Comparison of ENCODE assay signal across 22 cellular contexts in the genomic region with DNA sequence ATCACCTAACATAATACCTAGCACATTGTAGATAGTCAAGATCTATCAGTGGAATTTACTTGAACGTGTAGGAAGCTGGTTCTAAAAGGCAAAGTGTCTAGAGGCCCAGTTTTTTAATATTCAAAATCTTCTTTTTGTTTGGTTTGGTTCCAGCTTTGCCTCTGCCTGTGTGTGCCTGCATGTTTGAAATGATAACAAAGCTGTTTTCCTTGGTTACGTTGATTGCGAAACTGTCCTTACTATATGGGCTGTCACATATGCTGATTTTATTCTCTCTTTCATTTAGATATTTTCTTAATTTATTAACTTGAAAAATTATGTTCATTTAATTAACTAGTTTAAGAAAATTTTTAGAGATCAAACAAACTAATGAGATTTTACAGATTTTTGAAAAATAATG.
DNase-seq lines count a peak whose midpoint lies in the region; ATAC-seq, FAIRE-seq and TF ChIP-seq lines count a peak whose summit lies in the region.
"Had no signal": no experiment of that assay in that cellular context is flagged by ENCODE, and none has a peak within 500 bp of the region (broad histone marks: within the 10 kb centered on the region; RNA-seq: fewer than 3 reads in every experiment).

No MANE protein-coding gene starts in this region.

- H3K79me1 ChIP-seq in H1 (ENCODE audit: low read depth, low read length) (no peaks in the 10 kb centered on the region), trophoblast cell (ENCODE audit: low read length) (no peaks in the 10 kb centered on the region)

- H3K27ac Mint-ChIP-seq in activated naive CD4-positive, alpha-beta T cell treated with anti-CD3 and anti-CD28 coated beads, Interleukin-2, amount 50 U/mL, for 72 hours: no peak overlapping the region
- H3K27ac Mint-ChIP-seq: effector memory CD8-positive, alpha-beta T cell; natural killer cell; stimulated activated naive CD8-positive, alpha-beta T cell treated with anti-CD3 and anti-CD28 coated beads, Interleukin-15, Interleukin-2, amounts not matched to agents 100 ng/mL and 50 ng/mL, for 24 hours; T-helper 1 cell treated with Interleukin-12 subunit alpha and Interleukin-12 subunit beta and Interleukin-4 antibody, amounts not matched to agents 30 μg/mL and 1 μg/mL, for 36 hours had no signal

- POLR2A ChIA-PET in H1 (lab: Charles Lee; ENCODE audit: partially characterized antibody): no interaction called here

- H3K4ac ChIP-seq in H1 (replicated peaks; ENCODE audit: insufficient read length, low read depth, low read length) (no peak overlapping the region), trophoblast cell (ENCODE audit: low read depth, low read length) (no peak overlapping the region)

- H3K79me2 ChIP-seq in H1 (ENCODE audit: control insufficient read depth in 1 of 2, insufficient read depth in 2 of 2, low read length in 2 of 2): no peaks in the 10 kb centered on the region
- H3K79me2 ChIP-seq in trophoblast cell (ENCODE audit: control insufficient read depth, insufficient read depth, low read length, poor library complexity): no peaks in the 10 kb centered on the region
- H3K79me2 ChIP-seq: parathyroid adenoma had no signal

- TF ChIP-seq RAD21 in H1 (IDR thresholded peaks at IDR 0.05 in 1 of 2, conservative IDR thresholded peaks at IDR 0.05 in 1 of 2; ENCODE audit: low read depth in 2 of 2, low read length in 2 of 2): no peak

- no peak overlapping the region for H2BK5ac ChIP-seq in H1 (ENCODE audit: low read depth, low read length)
- H2BK5ac ChIP-seq in trophoblast cell (ENCODE audit: low read depth, low read length, poor library complexity): no peak overlapping the region

- H2AFZ ChIP-seq in H1 (ENCODE audit: low read length) (no peak overlapping the region), trophoblast cell (ENCODE audit: insufficient read depth, low read length, poor library complexity) (no peak overlapping the region)
- H2AFZ ChIP-seq: parathyroid adenoma had no signal

- no peak for FAIRE-seq in H1 (lab: Jason Lieb, UNC)
- FAIRE-seq: D721Med, GM12892 had no signal

- no peak overlapping the region for H4K8ac ChIP-seq in H1 (ENCODE audit: extremely low read depth, insufficient read depth, low read length)
- H4K8ac ChIP-seq in trophoblast cell (ENCODE audit: low read depth, low read length): no peak overlapping the region

- H2BK12ac ChIP-seq in H1 (ENCODE audit: low read depth, low read length) (no peak overlapping the region), trophoblast cell (ENCODE audit: low read length) (no peak overlapping the region)

- no peak for TF ChIP-seq EP300 in H1 (IDR thresholded peaks at IDR 0.05; ENCODE audit: borderline replicate concordance in 1 of 2, low read depth in 2 of 2, low read length in 2 of 2)

- no peak overlapping the region for H2BK15ac ChIP-seq in H1 (ENCODE audit: low read length)

- TF ChIP-seq POLR2A in H1 (IDR thresholded peaks at IDR 0.05; ENCODE audit: control extremely low read depth in 1 of 2, low read depth in 2 of 2, low read length in 2 of 2): no peak

- H3K23me2 ChIP-seq in H1 (ENCODE audit: low read depth, low read length): no peaks in the 10 kb centered on the region

- H3K9ac ChIP-seq in H1 (replicated peaks in 1 of 4; ENCODE audit: extremely low read depth in 1 of 4, low read depth in 3 of 4, low read length in 3 of 4) (no peak overlapping the region), trophoblast cell (ENCODE audit: low read length) (no peak overlapping the region)
- H3K9ac ChIP-seq: BLaER1 treated with 17β-estradiol and CSF1 and Interleukin-3, amounts not matched to agents 10 nM and 100 nM; parathyroid adenoma had no signal

- H3K18ac ChIP-seq in H1 (ENCODE audit: extremely low read depth, low read length) (no peak overlapping the region), trophoblast cell (ENCODE audit: low read length) (no peak overlapping the region)

- no peak overlapping the region for H4K12ac ChIP-seq in trophoblast cell (ENCODE audit: low read depth, low read length)

- no peak overlapping the region for H2AK5ac ChIP-seq in H1 (ENCODE audit: low read depth, low read length)
- no peak overlapping the region for H2AK5ac ChIP-seq in trophoblast cell (ENCODE audit: low read length)

- H2BK20ac ChIP-seq in H1 (ENCODE audit: low read length): no peak overlapping the region

- no peak for TF ChIP-seq CTCF in H1 (IDR thresholded peaks at IDR 0.05; ENCODE audit: control extremely low read depth in 1 of 3, insufficient read depth in 1 of 3, low read depth in 1 of 3, low read length in 3 of 3)

- H3K9me3 ChIP-seq in H1 (ENCODE audit: insufficient read depth in 2 of 2, low read depth in 1 of 2, low read length in 1 of 2) (no peaks in the 10 kb centered on the region), trophoblast cell (ENCODE audit: insufficient read depth, low read depth, low read length) (no peaks in the 10 kb centered on the region)
- H3K9me3 ChIP-seq: BLaER1 treated with 17β-estradiol and CSF1 and Interleukin-3, amounts not matched to agents 10 nM and 100 nM; transverse colon had no signal

- H3K36me3 ChIP-seq in H1 (ENCODE audit: control insufficient read depth in 2 of 4, insufficient read depth in 4 of 4, low read length in 3 of 4) (peaks cover 0 to 6% (median 5%) of the 10 kb centered on the region in 4 experiments; a peak in 4 of 8 replicates), trophoblast cell (ENCODE audit: control insufficient read depth in 1 of 2, insufficient read depth in 2 of 2, low read length in 2 of 2) (peaks cover 0 to 3% of the 10 kb centered on the region in 2 experiments)
- H3K36me3 ChIP-seq: BLaER1 treated with 17β-estradiol and CSF1 and Interleukin-3, amounts not matched to agents 10 nM and 100 nM; transverse colon; WERI-Rb-1 had no signal

- CTCF ChIA-PET in H1 (lab: Charles Lee; ENCODE audit: partially characterized antibody): interaction anchor here (2.5 to 3.2 kb wide), 2 partner anchors 10 to 23 kb away, joined by 17 to 23 read pairs; no protein-coding TSS in a partner anchor

- no peaks in the 10 kb centered on the region for H3K9me3 Mint-ChIP-seq in activated naive CD4-positive, alpha-beta T cell treated with anti-CD3 and anti-CD28 coated beads, Interleukin-2, amount 50 U/mL, for 72 hours
- H3K9me3 Mint-ChIP-seq: stimulated activated naive CD8-positive, alpha-beta T cell treated with anti-CD3 and anti-CD28 coated beads, Interleukin-15, Interleukin-2, amounts not matched to agents 100 ng/mL and 50 ng/mL, for 24 hours; T-helper 1 cell treated with Interleukin-12 subunit alpha and Interleukin-12 subunit beta and Interleukin-4 antibody, amounts not matched to agents 30 μg/mL and 1 μg/mL, for 36 hours had no signal

- H4K91ac ChIP-seq in H1 (replicated peaks; ENCODE audit: insufficient read length, low read length): no peak overlapping the region
- H4K91ac ChIP-seq in trophoblast cell (ENCODE audit: low read depth, low read length): no peak overlapping the region

- H3K4me2 ChIP-seq in H1 (ENCODE audit: insufficient read depth in 1 of 2, low read depth in 2 of 2, low read length in 2 of 2): no peak overlapping the region
- H3K4me2 ChIP-seq in trophoblast cell (ENCODE audit: low read length): no peak overlapping the region
- H3K4me2 ChIP-seq: BLaER1 treated with 17β-estradiol and CSF1 and Interleukin-3, amounts not matched to agents 10 nM and 100 nM had no signal

- H3K27me3 ChIP-seq in H1 (replicated peaks in 1 of 4; ENCODE audit: control insufficient read depth in 3 of 4, extremely low read depth in 1 of 4, insufficient read depth in 3 of 4, low read length in 3 of 4) (no peaks in the 10 kb centered on the region), trophoblast cell (ENCODE audit: insufficient read depth, low read length) (no peaks in the 10 kb centered on the region)
- H3K27me3 ChIP-seq: BLaER1 treated with 17β-estradiol and CSF1 and Interleukin-3, amounts not matched to agents 10 nM and 100 nM; transverse colon had no signal

- H3K23ac ChIP-seq in H1 (ENCODE audit: insufficient read length): no peak overlapping the region
- H3K23ac ChIP-seq in trophoblast cell (ENCODE audit: low read length): no peak overlapping the region

- H4K5ac ChIP-seq in H1 (ENCODE audit: insufficient read length, low read depth, low read length): no peak overlapping the region

- H3K36me3 Mint-ChIP-seq in activated naive CD4-positive, alpha-beta T cell treated with anti-CD3 and anti-CD28 coated beads, Interleukin-2, amount 50 U/mL, for 72 hours: no peaks in the 10 kb centered on the region
- H3K36me3 Mint-ChIP-seq: natural killer cell had no signal

- no peaks in the 10 kb centered on the region for H4K20me1 ChIP-seq in H1 (replicated peaks in 1 of 2; ENCODE audit: control insufficient read depth in 1 of 2, insufficient read depth in 2 of 2, low read length in 2 of 2)
- H4K20me1 ChIP-seq: BLaER1 treated with 17β-estradiol and CSF1 and Interleukin-3, amounts not matched to agents 10 nM and 100 nM had no signal

- H2BK120ac ChIP-seq in H1 (replicated peaks; ENCODE audit: low read depth, low read length) (no peak overlapping the region), trophoblast cell (ENCODE audit: insufficient read depth, low read length, poor library complexity) (no peak overlapping the region)

- WGBS in H1 (ENCODE audit: extremely low coverage in 1 of 2, insufficient coverage in 1 of 2, insufficient read length in 1 of 2, insufficient replicate concordance in 2 of 2, low coverage in 1 of 2, low lambda C conversion rate in 2 of 2, missing lambda C conversion rate in 1 of 2), 2 experiments: 77% methylated on average over 3 of the region's 3 CpGs; no CpG with 5 or more reads in 1 of the 2 experiments
- no CpG with 5 or more reads among the region's 3 CpGs for WGBS in trophoblast cell (ENCODE audit: extremely low coverage, insufficient coverage, insufficient read length)

- H3K56ac ChIP-seq in H1 (replicated peaks; ENCODE audit: insufficient read length, low read depth, low read length): no peak overlapping the region

- H3K27ac ChIP-seq in H1 (ENCODE audit: low read depth, low read length) (no peak overlapping the region), trophoblast cell (ENCODE audit: low read depth, low read length) (no peak overlapping the region)
- H3K27ac ChIP-seq: BLaER1 treated with 17β-estradiol and CSF1 and Interleukin-3, amounts not matched to agents 10 nM and 100 nM; parathyroid adenoma; transverse colon; WERI-Rb-1 had no signal

- H3K4me3 ChIP-seq in H1 (ENCODE audit: extremely low read depth in 1 of 4, insufficient read depth in 2 of 4, low read depth in 3 of 4, low read length in 4 of 4) (no peak overlapping the region), trophoblast cell (ENCODE audit: low read depth, low read length) (no peak overlapping the region)
- H3K4me3 ChIP-seq: BLaER1 treated with 17β-estradiol and CSF1 and Interleukin-3, amounts not matched to agents 10 nM and 100 nM; transverse colon had no signal

- peak; percentile 50 for DNase-seq in HT-29 (ENCODE audit: low spot score)
- DNase-seq in NCI-H2171 (lab: John Stamatoyannopoulos, UW): peak; percentile 17
- no peak for DNase-seq in H1 (ENCODE audit: low read depth in 1 of 2, low spot score in 2 of 2)
- DNase-seq in trophoblast cell: peak; percentile 34 to 86
- DNase-seq in stimulated activated CD4-positive, alpha-beta T cell treated with anti-CD3 and anti-CD28 coated beads, Interleukin-4, amount 100 ng/mL, for 4 hours: no peak
- DNase-seq in activated naive CD4-positive, alpha-beta T cell treated with anti-CD3 and anti-CD28 coated beads, Interleukin-2, amount 50 U/mL, for 72 hours (ENCODE audit: low spot score in 2 of 2): no peak
- DNase-seq: activated CD4-positive, alpha-beta T cell treated with anti-CD3 and anti-CD28 coated beads, Interleukin-2, amount 50 U/mL, for 48 hours; effector memory CD8-positive, alpha-beta T cell; HCEC 1CT; natural killer cell; NCI-H1930; SIG-M5; stimulated activated CD4-positive, alpha-beta T cell treated with anti-CD3 and anti-CD28 coated beads, Interleukin-1b, Interleukin-23, amount 100 ng/mL, for 48 hours; transverse colon; WERI-Rb-1 had no signal

- H3K14ac ChIP-seq in H1 (ENCODE audit: insufficient read length) (no peak overlapping the region), trophoblast cell (ENCODE audit: low read length) (no peak overlapping the region)

- no peak for ATAC-seq in GM18517 (IDR thresholded peaks at IDR 0.05; ENCODE audit: unreplicated experiment)
- ATAC-seq in activated naive CD4-positive, alpha-beta T cell treated with anti-CD3 and anti-CD28 coated beads, Interleukin-2, amount 50 U/mL, for 72 hours: no peak
- ATAC-seq: effector memory CD8-positive, alpha-beta T cell; natural killer cell had no signal

- H3K4me1 ChIP-seq in H1 (replicated peaks in 1 of 4; ENCODE audit: control insufficient read depth in 3 of 4, insufficient read depth in 4 of 4, low read length in 3 of 4): no peaks in the 10 kb centered on the region
- no peaks in the 10 kb centered on the region for H3K4me1 ChIP-seq in trophoblast cell (ENCODE audit: control insufficient read depth in 1 of 2, insufficient read depth in 2 of 2, low read length in 2 of 2)
- H3K4me1 ChIP-seq: BLaER1 treated with 17β-estradiol and CSF1 and Interleukin-3, amounts not matched to agents 10 nM and 100 nM; parathyroid adenoma; transverse colon had no signal

Comparison
In these comparisons a context has a peak if more than half of its experiments do, and no peak if none do; other contexts are left out.
1. DNase-seq: peak in HT-29 (single experiment), NCI-H2171 (single experiment) and trophoblast cell (2 of 2); none in H1 (0 of 2), stimulated activated CD4-positive, alpha-beta T cell treated with anti-CD3 and anti-CD28 coated beads, Interleukin-4, amount 100 ng/mL, for 4 hours (0 of 2) and activated naive CD4-positive, alpha-beta T cell treated with anti-CD3 and anti-CD28 coated beads, Interleukin-2, amount 50 U/mL, for 72 hours (0 of 2).